In the genomic region with DNA sequence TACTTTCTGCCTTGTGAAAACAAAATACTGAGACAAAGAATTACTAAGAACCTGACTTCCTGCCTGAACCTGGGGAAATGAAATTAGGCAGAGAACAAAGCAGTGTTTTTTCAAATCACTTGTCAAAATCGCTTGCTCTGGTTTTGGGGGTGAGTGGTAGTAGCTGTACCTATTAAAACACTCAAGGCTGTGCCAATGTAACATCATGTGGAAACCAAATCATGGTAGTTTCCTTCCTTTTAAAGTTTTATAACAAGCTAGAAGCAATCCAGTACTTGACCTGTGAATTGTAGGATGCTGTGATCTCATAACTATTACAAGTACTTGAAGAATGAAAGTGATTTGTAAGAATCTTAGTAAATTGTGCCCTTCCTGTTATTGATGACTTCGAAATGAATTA, we compare ENCODE assay signal across 1 cellular context.
TF ChIP-seq lines count a peak whose summit lies in the region.

No MANE protein-coding gene starts in this region.

TF ChIP-seq in endothelial cell of umbilical vein, 7 proteins besides CTCF, POLR2A, EP300 and RAD21:
- TF ChIP-seq GATA2 (IDR thresholded peaks at IDR 0.05; ENCODE audit: insufficient read depth, insufficient read length, low read depth, low read length): no peak
- no peak for TF ChIP-seq EZH2 (IDR thresholded peaks at IDR 0.05; ENCODE audit: borderline replicate concordance, low read depth, low read length, severe bottlenecking)
- TF ChIP-seq FOS (IDR thresholded peaks at IDR 0.05; ENCODE audit: borderline replicate concordance, insufficient read depth, low read length): no peak
- no peak for TF ChIP-seq POLR2AphosphoS5 (IDR thresholded peaks at IDR 0.05; ENCODE audit: insufficient read depth, low read depth, low read length)
- TF ChIP-seq, protein P1, sequence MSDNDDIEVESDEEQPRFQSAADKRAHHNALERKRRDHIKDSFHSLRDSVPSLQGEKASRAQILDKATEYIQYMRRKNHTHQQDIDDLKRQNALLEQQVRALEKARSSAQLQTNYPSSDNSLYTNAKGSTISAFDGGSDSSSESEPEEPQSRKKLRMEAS (IDR thresholded peaks at IDR 0.05; ENCODE audit: insufficient read depth, insufficient read length): no peak
- no peak for TF ChIP-seq JUN (IDR thresholded peaks at IDR 0.05; ENCODE audit: borderline replicate concordance, insufficient read depth, insufficient read length, low read depth)
- no peak for TF ChIP-seq MYC (IDR thresholded peaks at IDR 0.05; ENCODE audit: low read depth, low read length)
